15 cellular contexts compared by ENCODE assay signal in genomic region chr5:143214890-143215289, GRCh38.
DNase-seq lines count a peak whose midpoint lies in the region; TF ChIP-seq lines count a peak whose summit lies in the region.
"Had no signal": no experiment of that assay in that cellular context is flagged by ENCODE, and none has a peak within 500 bp of the region (broad histone marks: within the 10 kb centered on the region; RNA-seq: fewer than 3 reads in every experiment).

No MANE protein-coding gene starts in this region.

- peak overlapping the region; percentile 58; the same call in 1 of the 2 replicates for H3K9ac ChIP-seq in OCI-LY3 (ENCODE audit: low read length)

- H3K9me2 ChIP-seq in hepatocyte (replicated peaks; ENCODE audit: insufficient read depth): no peaks in the 10 kb centered on the region

- TF ChIP-seq CTCF in left ventricle myocardium inferior (IDR thresholded peaks at IDR 0.05; ENCODE audit: borderline replicate concordance): no peak
- TF ChIP-seq CTCF in right atrium auricular region (IDR thresholded peaks at IDR 0.05): no peak
- TF ChIP-seq CTCF in OCI-LY3 (IDR thresholded peaks at IDR 0.05; ENCODE audit: low read depth, low read length): no peak
- no peak for TF ChIP-seq CTCF in dorsolateral prefrontal cortex (IDR thresholded peaks at IDR 0.05 in 54 of 56, conservative IDR thresholded peaks at IDR 0.05 in 2 of 56; ENCODE audit: low read depth in 1 of 56, partially characterized antibody in 56 of 56)
- no peak for TF ChIP-seq CTCF in uterus (IDR thresholded peaks at IDR 0.05)
- no peak for TF ChIP-seq CTCF in hepatocyte (IDR thresholded peaks at IDR 0.05; ENCODE audit: poor library complexity)

- H3K4me2 ChIP-seq in OCI-LY3 (ENCODE audit: low read length) (peak overlapping the region; percentile 73; the same call in 1 of the 2 replicates), hepatocyte (no peak overlapping the region)

- H3K9me3 ChIP-seq in left ventricle myocardium inferior (replicated peaks) (no peaks in the 10 kb centered on the region), right atrium auricular region (no peaks in the 10 kb centered on the region), OCI-LY3 (ENCODE audit: insufficient read depth, low read length) (no peaks in the 10 kb centered on the region), uterus (no peaks in the 10 kb centered on the region), hepatocyte (ENCODE audit: low read depth) (no peaks in the 10 kb centered on the region)
- H3K9me3 ChIP-seq: SJCRH30 had no signal

- H3K4me1 ChIP-seq in left ventricle myocardium inferior: peaks cover 69% of the 10 kb centered on the region
- peaks cover 0 to 36% of the 10 kb centered on the region in 2 donors for H3K4me1 ChIP-seq in right atrium auricular region
- peaks cover 82% of the 10 kb centered on the region for H3K4me1 ChIP-seq in OCI-LY3 (ENCODE audit: low read length)
- no peaks in the 10 kb centered on the region for H3K4me1 ChIP-seq in uterus
- H3K4me1 ChIP-seq in hepatocyte (ENCODE audit: insufficient read depth): peaks cover 13% of the 10 kb centered on the region

- H4K20me1 ChIP-seq in OCI-LY3 (ENCODE audit: insufficient read depth, low read length) (no peaks in the 10 kb centered on the region), hepatocyte (ENCODE audit: insufficient read depth, poor library complexity, severe bottlenecking) (no peaks in the 10 kb centered on the region)

- H3K27me3 ChIP-seq in left ventricle myocardium inferior (ENCODE audit: low read depth) (no peaks in the 10 kb centered on the region), right atrium auricular region (no peaks in the 10 kb centered on the region), OCI-LY3 (ENCODE audit: low read depth, low read length) (no peaks in the 10 kb centered on the region), dorsolateral prefrontal cortex (no peaks in the 10 kb centered on the region), uterus (no peaks in the 10 kb centered on the region), hepatocyte (no peaks in the 10 kb centered on the region)
- H3K27me3 ChIP-seq: SJCRH30 had no signal

- no peak for TF ChIP-seq POLR2A in uterus (IDR thresholded peaks at IDR 0.05)

- intact Hi-C loops in left ventricle myocardium inferior (cut with micrococcal nuclease) (no loop called here), dorsolateral prefrontal cortex (cut with DNase I) (loop anchor here in 1 of 2 donors (5.0 kb wide), 1 partner anchor 187 kb away; the partner anchor contains the start of gene NR3C1), uterus (cut with DNase I; ENCODE audit: low total_unique reads) (no loop called here)

- peaks cover 29% of the 10 kb centered on the region for H3K36me3 ChIP-seq in left ventricle myocardium inferior
- peaks cover 37% of the 10 kb centered on the region for H3K36me3 ChIP-seq in right atrium auricular region
- no peaks in the 10 kb centered on the region for H3K36me3 ChIP-seq in OCI-LY3 (replicated peaks; ENCODE audit: low read depth, low read length)
- no peaks in the 10 kb centered on the region for H3K36me3 ChIP-seq in uterus
- no peaks in the 10 kb centered on the region for H3K36me3 ChIP-seq in hepatocyte (replicated peaks; ENCODE audit: insufficient read depth, low read depth)
- H3K36me3 ChIP-seq: SJCRH30 had no signal

- no peak for DNase-seq in left ventricle myocardium inferior
- DNase-seq in right atrium auricular region (ENCODE audit: low spot score): no peak
- no peak for DNase-seq in dorsolateral prefrontal cortex
- DNase-seq in uterus: no peak
- DNase-seq in kidney tubule cell (ENCODE audit: low spot score): no peak
- no peak for DNase-seq in hepatocyte (ENCODE audit: low spot score)
- no peak for DNase-seq in GM19238 (ENCODE audit: insufficient read length, low spot score)
- DNase-seq: DMS 273 treated with DMSO at 0.1 percent for 48 hours, GF-D8, NCI-H1436, NCI-H2029, NCI-H774, OCI-M1, SJCRH30 had no signal

- H2AFZ ChIP-seq in OCI-LY3 (ENCODE audit: low read depth, low read length) (no peak overlapping the region), hepatocyte (no peak overlapping the region)

- WGBS in hepatocyte (ENCODE audit: low lambda C conversion rate, missing lambda C conversion rate): 70% methylated on average over 6 of the region's 6 CpGs

- H3K4me3 ChIP-seq in left ventricle myocardium inferior (no peak overlapping the region), right atrium auricular region (no peak overlapping the region), OCI-LY3 (ENCODE audit: low read length) (no peak overlapping the region), dorsolateral prefrontal cortex (no peak overlapping the region), uterus (no peak overlapping the region), hepatocyte (no peak overlapping the region)
- H3K4me3 ChIP-seq: SJCRH30 had no signal

- H3K27ac ChIP-seq in left ventricle myocardium inferior (replicated peaks): peak overlapping the region; percentile 75
- no peak overlapping the region for H3K27ac ChIP-seq in right atrium auricular region
- peak overlapping the region; percentile 95 for H3K27ac ChIP-seq in OCI-LY3 (ENCODE audit: low read length)
- H3K27ac ChIP-seq in dorsolateral prefrontal cortex: peak overlapping the region in 38 of 59 donors; percentile 3 to 78 (median 52)
- H3K27ac ChIP-seq in uterus: no peak overlapping the region
- no peak overlapping the region for H3K27ac ChIP-seq in hepatocyte
- H3K27ac ChIP-seq: SJCRH30 had no signal

- H3K79me2 ChIP-seq in OCI-LY3 (ENCODE audit: low read length) (no peaks in the 10 kb centered on the region), hepatocyte (no peaks in the 10 kb centered on the region)

Comparison
In these comparisons a context has a peak if more than half of its experiments do, and no peak if none do; other contexts are left out.
1. H3K27ac ChIP-seq: peak in left ventricle myocardium inferior (single experiment), OCI-LY3 (single experiment) and dorsolateral prefrontal cortex (38 of 59); none in right atrium auricular region (0 of 2), uterus (0 of 2) and hepatocyte (single experiment).